Comparison of ENCODE assay signal across 24 cellular contexts in the genomic region with DNA sequence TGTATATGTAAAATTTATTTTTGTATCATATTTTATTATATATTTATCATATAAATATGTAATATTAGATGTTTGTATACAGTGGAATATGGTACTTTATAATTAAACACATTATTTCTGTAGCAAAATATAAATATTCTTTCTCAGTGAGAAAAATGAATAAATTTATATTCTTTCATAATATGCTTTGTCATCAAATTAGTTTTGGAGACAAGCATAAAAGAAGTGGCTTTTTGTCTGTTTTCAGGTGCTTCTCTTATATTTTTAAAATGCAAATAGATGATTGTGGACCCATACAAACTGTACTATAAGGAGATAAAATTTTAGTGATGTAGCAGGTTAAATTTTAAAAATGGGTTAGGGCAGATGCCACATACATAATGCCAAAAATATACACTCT.
"Had no signal": no experiment of that assay in that cellular context is flagged by ENCODE, and none has a peak within 500 bp of the region (broad histone marks: within the 10 kb centered on the region; RNA-seq: fewer than 3 reads in every experiment).

No MANE protein-coding gene starts in this region.

- H3K4me2 ChIP-seq: PC-9 had no signal

- H3K36me3 ChIP-seq: MG63, Peyer's patch, SJSA1 had no signal

- H2AFZ ChIP-seq: PC-9 had no signal

- H3K4me1 ChIP-seq: Peyer's patch, SJSA1 had no signal

- H3K4me3 ChIP-seq: MG63, PC-9, Peyer's patch, SJSA1, SK-N-MC had no signal

- H3K27ac ChIP-seq: PC-9, Peyer's patch, SJSA1, SK-N-MC had no signal

- DNase-seq: Karpas-422; KG1; MG63; NCI-H1092; NCI-H1105 treated with DMSO at 0.1 percent for 48 hours; NCI-H1417 treated with DMSO at 0.1 percent for 48 hours; NCI-H146; NCI-H1694 treated with DMSO at 0.1 percent for 48 hours; NCI-H1930; NCI-H2081; NCI-H2107; NCI-H2227 treated with DMSO at 0.1 percent for 48 hours; NCI-H446; NCI-H510A; NCI-H524 treated with DMSO at 0.1 percent for 48 hours; NCI-H774; NK-92 treated with Interleukin-12 subunit alpha and Interleukin-12 subunit beta, amount 100 ng/mL, for 24 hours; OCI-M1; PC-9; Peyer's patch; Right ventricle myocardium superior; SIG-M5 had no signal

- H3K27me3 ChIP-seq: MG63, Peyer's patch, SJSA1 had no signal

- H3K9me3 ChIP-seq: MG63, SJSA1 had no signal
